Comparison of ENCODE assay signal across 1 cellular context in the genomic region with DNA sequence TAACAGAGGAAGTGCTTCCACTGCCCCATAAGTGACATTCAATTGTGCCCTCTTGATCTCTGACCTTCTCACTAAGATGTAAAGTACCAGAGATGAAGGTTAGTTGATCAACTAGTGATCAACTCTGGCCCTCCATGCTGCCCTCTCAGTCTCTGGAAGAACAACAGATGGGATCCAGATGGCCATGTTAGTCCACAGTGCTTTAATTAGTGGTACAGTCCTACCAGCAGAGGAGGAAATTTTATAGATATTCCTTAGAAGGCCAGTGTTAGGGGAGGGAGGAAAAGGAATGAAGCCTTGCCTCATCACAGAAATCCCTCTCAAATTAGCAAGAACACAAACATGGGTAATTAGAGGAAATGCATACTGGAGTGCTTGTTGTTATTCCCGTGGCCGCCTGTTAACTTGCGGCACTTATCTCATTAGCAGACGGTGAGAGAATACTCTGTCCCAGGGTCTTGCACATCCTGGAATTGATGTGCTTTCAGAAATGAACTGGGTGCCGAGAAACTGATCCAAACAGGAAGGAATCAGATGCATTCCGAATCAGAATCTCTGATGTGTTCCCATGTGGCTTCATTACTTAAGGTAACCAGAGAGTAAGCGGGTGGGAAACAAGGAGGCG.
TF ChIP-seq lines count a peak whose summit lies in the region.

No MANE protein-coding gene starts in this region.

TF ChIP-seq in SK-N-SH, 30 proteins besides CTCF, POLR2A, EP300 and RAD21 (continued from another document):
- TF ChIP-seq, protein P1, sequence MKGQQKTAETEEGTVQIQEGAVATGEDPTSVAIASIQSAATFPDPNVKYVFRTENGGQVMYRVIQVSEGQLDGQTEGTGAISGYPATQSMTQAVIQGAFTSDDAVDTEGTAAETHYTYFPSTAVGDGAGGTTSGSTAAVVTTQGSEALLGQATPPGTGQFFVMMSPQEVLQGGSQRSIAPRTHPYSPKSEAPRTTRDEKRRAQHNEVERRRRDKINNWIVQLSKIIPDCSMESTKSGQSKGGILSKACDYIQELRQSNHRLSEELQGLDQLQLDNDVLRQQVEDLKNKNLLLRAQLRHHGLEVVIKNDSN (IDR thresholded peaks at IDR 0.05; ENCODE audit: borderline replicate concordance, low read depth), result no peak
- TF ChIP-seq RFX5 (IDR thresholded peaks at IDR 0.05; ENCODE audit: low read length), result no peak
- TF ChIP-seq, protein P2, sequence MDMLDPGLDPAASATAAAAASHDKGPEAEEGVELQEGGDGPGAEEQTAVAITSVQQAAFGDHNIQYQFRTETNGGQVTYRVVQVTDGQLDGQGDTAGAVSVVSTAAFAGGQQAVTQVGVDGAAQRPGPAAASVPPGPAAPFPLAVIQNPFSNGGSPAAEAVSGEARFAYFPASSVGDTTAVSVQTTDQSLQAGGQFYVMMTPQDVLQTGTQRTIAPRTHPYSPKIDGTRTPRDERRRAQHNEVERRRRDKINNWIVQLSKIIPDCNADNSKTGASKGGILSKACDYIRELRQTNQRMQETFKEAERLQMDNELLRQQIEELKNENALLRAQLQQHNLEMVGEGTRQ (IDR thresholded peaks at IDR 0.05; ENCODE audit: borderline replicate concordance, low read depth, low read length), result no peak
- TF ChIP-seq NRF1 (IDR thresholded peaks at IDR 0.05; ENCODE audit: low read depth, low read length), result no peak
- TF ChIP-seq MEF2A (IDR thresholded peaks at IDR 0.05; ENCODE audit: borderline replicate concordance, low read depth), result no peak
- no peak for TF ChIP-seq CHD2 (IDR thresholded peaks at IDR 0.05; ENCODE audit: low read length, partially characterized antibody)
- no peak for TF ChIP-seq SIN3A (IDR thresholded peaks at IDR 0.05; ENCODE audit: borderline replicate concordance, low read depth, low read length)
